In the genomic region with DNA sequence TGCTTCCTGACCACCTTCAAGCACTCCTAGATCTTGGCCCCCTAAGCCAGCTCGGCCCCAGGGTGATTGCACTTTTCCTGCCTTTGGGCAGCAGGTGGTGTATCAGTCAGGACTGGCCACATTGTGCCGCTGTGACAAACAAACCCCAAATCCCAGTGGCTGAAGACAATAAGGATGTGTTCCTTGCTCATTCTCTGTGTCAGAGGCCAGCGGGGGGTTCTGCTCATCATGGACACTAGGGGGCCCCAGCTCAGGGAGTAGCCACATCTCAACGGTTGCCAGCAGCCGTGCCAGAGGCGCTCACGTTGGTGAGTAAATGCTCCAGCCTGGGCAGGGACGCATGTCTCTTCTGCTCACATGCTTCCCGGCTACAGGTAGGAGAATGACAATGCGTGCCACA, we compare ENCODE assay signal across 1 cellular context.
TF ChIP-seq lines count a peak whose summit lies in the region.

No MANE protein-coding gene starts in this region.

TF ChIP-seq in GM23338, 12 proteins besides CTCF, POLR2A, EP300 and RAD21 (continued from another document):
- TF ChIP-seq ZNF462 (CRISPR knock-in tag; IDR thresholded peaks at IDR 0.05) (no peak), CREB1 (CRISPR knock-in tag; IDR thresholded peaks at IDR 0.05; ENCODE audit: low read depth) (no peak), JUNB (IDR thresholded peaks at IDR 0.05; ENCODE audit: unreplicated experiment) (no peak), EZH2 (IDR thresholded peaks at IDR 0.05; ENCODE audit: low read depth, unreplicated experiment) (no peak), NANOG (IDR thresholded peaks at IDR 0.05; ENCODE audit: borderline replicate concordance) (no peak), ZNF331 (CRISPR knock-in tag; IDR thresholded peaks at IDR 0.05; ENCODE audit: low read depth) (no peak)
- TF ChIP-seq, protein P1, sequence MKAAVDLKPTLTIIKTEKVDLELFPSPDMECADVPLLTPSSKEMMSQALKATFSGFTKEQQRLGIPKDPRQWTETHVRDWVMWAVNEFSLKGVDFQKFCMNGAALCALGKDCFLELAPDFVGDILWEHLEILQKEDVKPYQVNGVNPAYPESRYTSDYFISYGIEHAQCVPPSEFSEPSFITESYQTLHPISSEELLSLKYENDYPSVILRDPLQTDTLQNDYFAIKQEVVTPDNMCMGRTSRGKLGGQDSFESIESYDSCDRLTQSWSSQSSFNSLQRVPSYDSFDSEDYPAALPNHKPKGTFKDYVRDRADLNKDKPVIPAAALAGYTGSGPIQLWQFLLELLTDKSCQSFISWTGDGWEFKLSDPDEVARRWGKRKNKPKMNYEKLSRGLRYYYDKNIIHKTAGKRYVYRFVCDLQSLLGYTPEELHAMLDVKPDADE (IDR thresholded peaks at IDR 0.05): no peak
